6 cellular contexts compared by ENCODE assay signal in the genomic region with DNA sequence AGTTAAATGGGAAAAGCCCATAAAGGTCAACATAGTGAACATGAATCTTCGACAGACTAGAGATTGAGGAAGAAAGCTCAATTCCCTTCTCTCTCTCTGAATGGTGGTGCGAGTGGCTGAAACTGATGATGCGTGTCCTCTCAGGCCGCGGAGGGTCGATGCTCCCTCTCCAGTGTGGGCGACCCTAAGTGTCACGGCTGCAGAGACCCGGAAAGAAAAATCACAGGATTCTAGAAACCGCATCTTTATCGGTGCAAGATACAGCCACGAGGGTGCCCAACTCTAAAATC. TPM values are rescaled to one million over a fixed set of nuclear protein-coding genes. Genes with fewer than 3 reads are reported as not detected.
DNase-seq lines count a peak whose midpoint lies in the region; ATAC-seq, FAIRE-seq and TF ChIP-seq lines count a peak whose summit lies in the region.

No MANE protein-coding gene starts in this region.

- H3K27me3 Mint-ChIP-seq in naive thymus-derived CD8-positive, alpha-beta T cell = peaks cover 0 to 5% (median 0%) of the 10 kb centered on the region in 5 donors

- peak overlapping the region; percentile 86 for H3K4me3 ChIP-seq in astrocyte of the spinal cord (ENCODE audit: low read depth, low read length)

- H3K9me3 Mint-ChIP-seq in naive thymus-derived CD8-positive, alpha-beta T cell = peaks cover 0 to 3% (median 0%) of the 10 kb centered on the region in 9 donors

- H3K4me3 Mint-ChIP-seq in naive thymus-derived CD8-positive, alpha-beta T cell = peak overlapping the region; percentile 90 to 100 (median 98)

- in situ Hi-C loops in astrocyte of the spinal cord (cut with HindIII; ENCODE audit: low sequenced_read_pairs) = no loop called here

- DNase-seq in NCI-H2171 (lab: John Stamatoyannopoulos, UW) = peak; percentile 57
- no peak for DNase-seq in NCI-H2171 treated with DMSO at 0.1 percent for 48 hours (lab: John Stamatoyannopoulos, UW)
- DNase-seq in astrocyte of the spinal cord (ENCODE audit: low read depth, low spot score) = no peak
- DNase-seq in naive thymus-derived CD8-positive, alpha-beta T cell = peak in 1 of 10 donors; percentile 13
- no peak for DNase-seq in urothelium cell line (ENCODE audit: low spot score)
- no peak for DNase-seq in mucosa of gallbladder (ENCODE audit: low spot score)

- peak overlapping the region; percentile 100 for H3K27ac Mint-ChIP-seq in naive thymus-derived CD8-positive, alpha-beta T cell

- peaks cover 4 to 61% (median 25%) of the 10 kb centered on the region in 3 donors for H3K36me3 Mint-ChIP-seq in naive thymus-derived CD8-positive, alpha-beta T cell

- POLR2A ChIA-PET in naive thymus-derived CD8-positive, alpha-beta T cell (lab: Charles Lee) = interaction anchor here (0.6 to 5.7 kb wide), 21 partner anchors 10 to 1441 kb away, joined by 3 to 55 read pairs (median 5); a partner anchor contains a TSS

- ATAC-seq in naive thymus-derived CD8-positive, alpha-beta T cell = no peak

- no peak for FAIRE-seq in urothelium cell line (lab: Jason Lieb, UNC)

- no peak for TF ChIP-seq CTCF in astrocyte of the spinal cord (IDR thresholded peaks at IDR 0.05; ENCODE audit: low read depth, low read length)

- H3K4me1 Mint-ChIP-seq in naive thymus-derived CD8-positive, alpha-beta T cell = peaks cover 13 to 55% (median 39%) of the 10 kb centered on the region in 4 donors

RNA-seq across cellular contexts. Expression of a gene that starts 0.5 kb away (rescaled TPM):
- total RNA-seq in naive thymus-derived CD8-positive, alpha-beta T cell = 100 to 1,000 TPM; 143 to 148 TPM
- polyA plus RNA-seq in naive thymus-derived CD8-positive, alpha-beta T cell = 10 to 100 TPM; 42.2 to 62.8 (median 59.6) TPM
- total RNA-seq in mucosa of gallbladder = 76.5 TPM

RNA-seq across cellular contexts. Expression of a gene that starts 10.7 kb away (rescaled TPM):
- total RNA-seq in naive thymus-derived CD8-positive, alpha-beta T cell = 10 to 100 TPM; 37.7 to 38.8 TPM
- 10 to 100 TPM; 42.4 to 67.3 (median 62.2) TPM for polyA plus RNA-seq in naive thymus-derived CD8-positive, alpha-beta T cell
- 51.0 TPM for total RNA-seq in mucosa of gallbladder

RNA-seq across cellular contexts. Expression of a gene that starts 35.4 kb away (rescaled TPM):
- 1 to 10 TPM; 4.8 to 5.7 TPM for total RNA-seq in naive thymus-derived CD8-positive, alpha-beta T cell
- polyA plus RNA-seq in naive thymus-derived CD8-positive, alpha-beta T cell = under 1 TPM; 0.15 to 0.72 (median 0.29) TPM
- total RNA-seq in mucosa of gallbladder = 1.4 TPM

RNA-seq across cellular contexts. Expression of a gene that starts 38.4 kb away (rescaled TPM):
- total RNA-seq in naive thymus-derived CD8-positive, alpha-beta T cell = 10 to 100 TPM; 24.4 to 26.7 TPM
- 10 to 100 TPM; 27.1 to 31.7 (median 29.8) TPM for polyA plus RNA-seq in naive thymus-derived CD8-positive, alpha-beta T cell
- 38.8 TPM for total RNA-seq in mucosa of gallbladder

RNA-seq across cellular contexts. Expression of a gene that starts 46.9 kb away (rescaled TPM):
- total RNA-seq in naive thymus-derived CD8-positive, alpha-beta T cell = 10 to 100 TPM; 70.5 to 72.6 TPM
- polyA plus RNA-seq in naive thymus-derived CD8-positive, alpha-beta T cell = 10 to 100 TPM; 49.4 to 67.5 (median 52.2) TPM
- total RNA-seq in mucosa of gallbladder = 315 TPM
